1 cellular context compared by ENCODE assay signal in the genomic region with DNA sequence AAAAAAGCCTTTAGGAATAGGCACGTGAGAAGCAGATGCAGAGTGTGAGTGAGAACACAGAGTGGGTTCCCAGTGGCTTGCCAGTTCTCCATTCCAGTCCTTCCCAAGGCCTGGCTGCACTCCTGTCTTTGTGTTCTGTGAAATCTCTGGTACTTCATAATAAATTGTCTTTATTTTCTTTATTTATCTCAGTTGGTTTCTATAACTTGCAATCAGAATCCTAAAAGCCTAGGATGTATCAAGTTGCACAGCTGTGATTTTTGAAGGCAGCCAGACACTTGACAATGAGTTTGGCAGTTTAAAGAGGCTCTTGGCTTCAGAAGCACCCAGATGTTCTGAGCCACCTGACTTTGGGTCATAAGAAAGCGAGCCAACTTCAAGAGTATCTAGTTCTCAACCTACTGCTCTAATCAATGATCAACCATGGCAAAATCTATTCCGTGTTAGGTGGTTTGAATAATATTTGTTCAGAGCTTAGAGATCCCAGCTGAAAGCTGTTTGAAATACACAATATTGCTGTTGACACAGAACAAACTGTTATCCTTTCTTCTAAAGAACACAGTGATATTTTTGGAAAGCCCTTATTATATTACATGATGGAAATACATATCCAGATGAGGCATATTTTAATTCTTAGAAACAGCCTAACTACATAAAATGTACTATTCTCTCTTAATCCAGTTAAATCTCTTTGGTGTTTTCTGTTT.
TF ChIP-seq lines count a peak whose summit lies in the region.

No MANE protein-coding gene starts in this region.

TF ChIP-seq in SK-N-SH, 30 proteins besides CTCF, POLR2A, EP300 and RAD21 (continued from another document):
- TF ChIP-seq, protein P1, sequence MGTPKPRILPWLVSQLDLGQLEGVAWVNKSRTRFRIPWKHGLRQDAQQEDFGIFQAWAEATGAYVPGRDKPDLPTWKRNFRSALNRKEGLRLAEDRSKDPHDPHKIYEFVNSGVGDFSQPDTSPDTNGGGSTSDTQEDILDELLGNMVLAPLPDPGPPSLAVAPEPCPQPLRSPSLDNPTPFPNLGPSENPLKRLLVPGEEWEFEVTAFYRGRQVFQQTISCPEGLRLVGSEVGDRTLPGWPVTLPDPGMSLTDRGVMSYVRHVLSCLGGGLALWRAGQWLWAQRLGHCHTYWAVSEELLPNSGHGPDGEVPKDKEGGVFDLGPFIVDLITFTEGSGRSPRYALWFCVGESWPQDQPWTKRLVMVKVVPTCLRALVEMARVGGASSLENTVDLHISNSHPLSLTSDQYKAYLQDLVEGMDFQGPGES (IDR thresholded peaks at IDR 0.05; ENCODE audit: low read depth, low read length) = no peak
